10 cellular contexts compared by ENCODE assay signal in the genomic region with DNA sequence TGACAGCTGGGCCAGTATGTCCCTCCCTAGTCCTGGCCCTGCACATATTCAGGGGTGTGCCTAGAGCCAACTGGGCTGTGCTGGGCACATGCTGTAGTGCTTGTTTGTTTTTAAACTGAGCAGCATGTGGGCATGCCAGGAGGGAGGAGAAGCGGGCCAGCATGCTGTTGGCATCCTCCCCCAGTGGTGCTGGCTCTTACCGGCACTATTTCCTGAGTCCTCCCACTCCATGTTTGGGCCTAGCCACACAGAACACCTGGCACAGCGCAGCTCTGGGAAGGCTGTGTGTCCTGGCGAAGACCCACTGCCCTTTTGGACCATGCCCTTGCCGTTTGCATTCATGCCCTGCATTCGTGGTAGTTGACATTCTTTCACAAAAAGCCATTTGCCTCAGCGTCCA. TPM values are rescaled to one million over a fixed set of nuclear protein-coding genes. Genes with fewer than 3 reads are reported as not detected.
DNase-seq lines count a peak whose midpoint lies in the region; ATAC-seq lines count a peak whose summit lies in the region.
"Had no signal": no experiment of that assay in that cellular context is flagged by ENCODE, and none has a peak within 500 bp of the region (broad histone marks: within the 10 kb centered on the region; RNA-seq: fewer than 3 reads in every experiment).

No MANE protein-coding gene starts in this region.

- ATAC-seq in left colon (peak; percentile 25), HG03045 (IDR thresholded peaks at IDR 0.05; ENCODE audit: unreplicated experiment) (no peak), GM21381 (IDR thresholded peaks at IDR 0.05; ENCODE audit: unreplicated experiment) (no peak)
- ATAC-seq in stimulated activated effector memory CD8-positive, alpha-beta T cell treated with anti-CD3 and anti-CD28 coated beads, Interleukin-12 subunit alpha, Interleukin-12 subunit beta, amount 100 ng/mL, for 72 hours: no peak

- peak overlapping the region; percentile 65 for H3K4me3 Mint-ChIP-seq in stimulated activated effector memory CD8-positive, alpha-beta T cell treated with anti-CD3 and anti-CD28 coated beads, Interleukin-12 subunit alpha, Interleukin-12 subunit beta, amount 100 ng/mL, for 72 hours
- H3K4me3 Mint-ChIP-seq: activated T-cell treated with anti-CD3 and anti-CD28 coated beads, Interleukin-2, amount 50 U/mL, for 24 hours; immature natural killer cell had no signal

- intact Hi-C loops in left colon (cut with DNase I, micrococcal nuclease): no loop called here

- DNase-seq in cerebellar cortex (ENCODE audit: low spot score): peak; percentile 96
- no peak for DNase-seq in left colon
- no peak for DNase-seq in stimulated activated effector memory CD8-positive, alpha-beta T cell treated with anti-CD3 and anti-CD28 coated beads, Interleukin-12 subunit alpha, Interleukin-12 subunit beta, amount 100 ng/mL, for 72 hours (ENCODE audit: low spot score in 2 of 2)
- DNase-seq in NCI-H1930 (lab: John Stamatoyannopoulos, UW): no peak
- DNase-seq: activated CD4-positive, CD25-positive, alpha-beta regulatory T cell; activated T-cell treated with anti-CD3 and anti-CD28 coated beads, Interleukin-2, amount 50 U/mL, for 24 hours; immature natural killer cell; NCI-H1092 had no signal

- H3K4me1 Mint-ChIP-seq in stimulated activated effector memory CD8-positive, alpha-beta T cell treated with anti-CD3 and anti-CD28 coated beads, Interleukin-12 subunit alpha, Interleukin-12 subunit beta, amount 100 ng/mL, for 72 hours: peaks cover 82% of the 10 kb centered on the region

- peaks cover 100% of the 10 kb centered on the region for H3K36me3 Mint-ChIP-seq in stimulated activated effector memory CD8-positive, alpha-beta T cell treated with anti-CD3 and anti-CD28 coated beads, Interleukin-12 subunit alpha, Interleukin-12 subunit beta, amount 100 ng/mL, for 72 hours

- peak overlapping the region; percentile 81 for H3K27ac Mint-ChIP-seq in stimulated activated effector memory CD8-positive, alpha-beta T cell treated with anti-CD3 and anti-CD28 coated beads, Interleukin-12 subunit alpha, Interleukin-12 subunit beta, amount 100 ng/mL, for 72 hours
- H3K27ac Mint-ChIP-seq: activated T-cell treated with anti-CD3 and anti-CD28 coated beads, Interleukin-2, amount 50 U/mL, for 24 hours had no signal

- H3K9me3 Mint-ChIP-seq in stimulated activated effector memory CD8-positive, alpha-beta T cell treated with anti-CD3 and anti-CD28 coated beads, Interleukin-12 subunit alpha, Interleukin-12 subunit beta, amount 100 ng/mL, for 72 hours: no peaks in the 10 kb centered on the region
- H3K9me3 Mint-ChIP-seq: immature natural killer cell had no signal

RNA-seq across cellular contexts. Expression of gene DGCR8, which starts 13.4 kb away (rescaled TPM):
- total RNA-seq in left colon: 10 to 100 TPM; 32.7 to 46.8 TPM

RNA-seq across cellular contexts. Expression of gene RANBP1, which starts 22.5 kb away (rescaled TPM):
- total RNA-seq in left colon: 10 to 100 TPM; 57.2 to 80.3 TPM

RNA-seq across cellular contexts. Expression of gene TRMT2A, which starts 23.6 kb away (rescaled TPM):
- total RNA-seq in left colon: 10 to 100 TPM; 33.3 to 36.4 TPM

RNA-seq across cellular contexts. Expression of gene ZDHHC8, which starts 38.2 kb away (rescaled TPM):
- total RNA-seq in left colon: 10 to 100 TPM; 36.9 to 37.0 TPM

RNA-seq across cellular contexts. Expression of gene CCDC188, which starts 57.4 kb away (rescaled TPM):
- total RNA-seq in left colon: 1 to 10 TPM in 1 of 2 donors, under 1 TPM in 1; 0.58 to 1.5 TPM
